ENCODE assay signal across 18 cellular contexts in genomic region chr15:101286471-101287114, GRCh38. TPM values are rescaled to one million over a fixed set of nuclear protein-coding genes. Genes with fewer than 3 reads are reported as not detected.
DNase-seq lines count a peak whose midpoint lies in the region; ATAC-seq and TF ChIP-seq lines count a peak whose summit lies in the region.
"Had no signal": no experiment of that assay in that cellular context is flagged by ENCODE, and none has a peak within 500 bp of the region (broad histone marks: within the 10 kb centered on the region; RNA-seq: fewer than 3 reads in every experiment).

No MANE protein-coding gene starts in this region.

- H3K36me3 ChIP-seq in testis (ENCODE audit: low read depth, missing control alignments): no peaks in the 10 kb centered on the region

- H3K36me3 Mint-ChIP-seq in activated CD4-positive, alpha-beta T cell treated with anti-CD3 and anti-CD28 coated beads for 36 hours (ENCODE audit: low read depth): peaks cover 78% of the 10 kb centered on the region
- peaks cover 16% of the 10 kb centered on the region for H3K36me3 Mint-ChIP-seq in activated naive CD8-positive, alpha-beta T cell
- peaks cover 57% of the 10 kb centered on the region for H3K36me3 Mint-ChIP-seq in activated naive CD8-positive, alpha-beta T cell treated with anti-CD3 and anti-CD28 coated beads for 36 hours

- POLR2A ChIA-PET in activated CD4-positive, alpha-beta T cell treated with anti-CD3 and anti-CD28 coated beads for 36 hours (lab: Charles Lee): interaction anchor here (0.7 to 1.2 kb wide), 2 partner anchors 9 to 691 kb away, joined by 3 to 4 read pairs; partner anchors contain the start of gene SNRPA1

- peaks cover 21% of the 10 kb centered on the region for H3K4me1 ChIP-seq in testis
- H3K4me1 ChIP-seq: A549 had no signal

- H3K27me3 Mint-ChIP-seq in activated CD4-positive, alpha-beta T cell treated with anti-CD3 and anti-CD28 coated beads for 36 hours: no peaks in the 10 kb centered on the region
- no peaks in the 10 kb centered on the region for H3K27me3 Mint-ChIP-seq in activated naive CD8-positive, alpha-beta T cell
- no peaks in the 10 kb centered on the region for H3K27me3 Mint-ChIP-seq in activated naive CD8-positive, alpha-beta T cell treated with anti-CD3 and anti-CD28 coated beads for 36 hours

- DNase-seq in activated CD4-positive, alpha-beta T cell treated with anti-CD3 and anti-CD28 coated beads for 36 hours: no peak
- no peak for DNase-seq in activated CD4-positive, alpha-beta T cell treated with anti-CD3 and anti-CD28 coated beads, Interleukin-2, amount 50 U/mL, for 4 hours
- no peak for DNase-seq in activated naive CD8-positive, alpha-beta T cell treated with anti-CD3 and anti-CD28 coated beads for 36 hours
- no peak for DNase-seq in left lobe of liver (ENCODE audit: low spot score)
- peak; percentile 14 for DNase-seq in testis
- DNase-seq in KG1 (lab: John Stamatoyannopoulos, UW): no peak
- no peak for DNase-seq in hypothalamus (lab: John Stamatoyannopoulos, UW)
- DNase-seq: DND-41, GM23248, HCEC 1CT, NCI-H1417, NCI-H1930, NCI-H2171, NCI-H446, NCI-H69 had no signal

- H3K27me3 ChIP-seq in testis: no peaks in the 10 kb centered on the region
- H3K27me3 ChIP-seq: BLaER1 treated with 17β-estradiol and CSF1 and Interleukin-3, amounts not matched to agents 10 nM and 100 nM had no signal

- H3K9me3 ChIP-seq in testis: no peaks in the 10 kb centered on the region
- H3K9me3 ChIP-seq: A549 had no signal

- intact Hi-C loops in activated CD4-positive, alpha-beta T cell treated with anti-CD3 and anti-CD28 coated beads for 36 hours (cut with DNase I, micrococcal nuclease): loop anchor here in 1 of 2 experiments (1.0 kb wide), 1 partner anchor 8 kb away; no protein-coding TSS in a partner anchor
- intact Hi-C loops in testis (cut with DNase I; ENCODE audit: low total_unique reads): no loop called here

- H3K4me3 ChIP-seq in testis: no peak overlapping the region
- H3K4me3 ChIP-seq: A549; BLaER1 treated with 17β-estradiol and CSF1 and Interleukin-3, amounts not matched to agents 10 nM and 100 nM; GM23248 had no signal

- peak overlapping the region; percentile 16 to 29 for H3K27ac ChIP-seq in testis
- H3K27ac ChIP-seq: A549; BLaER1 treated with 17β-estradiol and CSF1 and Interleukin-3, amounts not matched to agents 10 nM and 100 nM; GM23248 had no signal

- TF ChIP-seq POLR2A in testis (IDR thresholded peaks at IDR 0.05): no peak

- no peak overlapping the region for H3K4me3 Mint-ChIP-seq in activated CD4-positive, alpha-beta T cell treated with anti-CD3 and anti-CD28 coated beads for 36 hours
- no peak overlapping the region for H3K4me3 Mint-ChIP-seq in activated naive CD8-positive, alpha-beta T cell
- no peak overlapping the region for H3K4me3 Mint-ChIP-seq in activated naive CD8-positive, alpha-beta T cell treated with anti-CD3 and anti-CD28 coated beads for 36 hours

- H3K4me1 Mint-ChIP-seq in activated CD4-positive, alpha-beta T cell treated with anti-CD3 and anti-CD28 coated beads for 36 hours: peaks cover 34% of the 10 kb centered on the region
- peaks cover 34% of the 10 kb centered on the region for H3K4me1 Mint-ChIP-seq in activated naive CD8-positive, alpha-beta T cell (ENCODE audit: low read depth)
- peaks cover 31% of the 10 kb centered on the region for H3K4me1 Mint-ChIP-seq in activated naive CD8-positive, alpha-beta T cell treated with anti-CD3 and anti-CD28 coated beads for 36 hours

- CTCF ChIA-PET in activated CD4-positive, alpha-beta T cell treated with anti-CD3 and anti-CD28 coated beads for 36 hours (lab: Charles Lee): interaction anchor here (0.5 to 1.7 kb wide), 7 partner anchors 8 to 356 kb away, joined by 3 to 9 read pairs (median 4); partner anchors contain the start of gene SNRPA1

- H3K27ac Mint-ChIP-seq in activated CD4-positive, alpha-beta T cell treated with anti-CD3 and anti-CD28 coated beads for 36 hours: peak overlapping the region; percentile 55
- peak overlapping the region; percentile 58 for H3K27ac Mint-ChIP-seq in activated naive CD8-positive, alpha-beta T cell
- H3K27ac Mint-ChIP-seq in activated naive CD8-positive, alpha-beta T cell treated with anti-CD3 and anti-CD28 coated beads for 36 hours: no peak overlapping the region

- no peak for ATAC-seq in activated CD4-positive, alpha-beta T cell treated with anti-CD3 and anti-CD28 coated beads for 36 hours
- ATAC-seq in left lobe of liver: peak; percentile 79
- ATAC-seq: A549 had no signal

- WGBS in testis, 2 donors: 79 to 83% methylated on average over 9 of the region's 9 CpGs

- no peaks in the 10 kb centered on the region for H3K9me3 Mint-ChIP-seq in activated CD4-positive, alpha-beta T cell treated with anti-CD3 and anti-CD28 coated beads for 36 hours (ENCODE audit: low read depth)
- no peaks in the 10 kb centered on the region for H3K9me3 Mint-ChIP-seq in activated naive CD8-positive, alpha-beta T cell (ENCODE audit: low read depth)
- no peaks in the 10 kb centered on the region for H3K9me3 Mint-ChIP-seq in activated naive CD8-positive, alpha-beta T cell treated with anti-CD3 and anti-CD28 coated beads for 36 hours

- no peak for TF ChIP-seq CTCF in testis (IDR thresholded peaks at IDR 0.05)

RNA-seq across cellular contexts. Expression of gene SNRPA1, which starts 8.5 kb away (rescaled TPM):
- 100 to 1,000 TPM; 167 to 185 TPM for total RNA-seq in activated CD4-positive, alpha-beta T cell treated with anti-CD3 and anti-CD28 coated beads for 36 hours
- 100 to 1,000 TPM; 219 to 223 TPM for total RNA-seq in activated naive CD8-positive, alpha-beta T cell treated with anti-CD3 and anti-CD28 coated beads for 36 hours
- total RNA-seq in left lobe of liver (22.2 TPM), testis (10 to 100 TPM; 91.0 to 91.1 TPM)
- 121 TPM for polyA plus RNA-seq in testis (ENCODE audit: insufficient read depth, low read depth, low replicate concordance)

RNA-seq across cellular contexts. Expression of gene SELENOS, which starts 9.3 kb away (rescaled TPM):
- 10 to 100 TPM; 14.5 to 20.8 TPM for total RNA-seq in activated CD4-positive, alpha-beta T cell treated with anti-CD3 and anti-CD28 coated beads for 36 hours
- total RNA-seq in activated naive CD8-positive, alpha-beta T cell treated with anti-CD3 and anti-CD28 coated beads for 36 hours: 10 to 100 TPM; 27.3 to 29.4 TPM
- total RNA-seq in left lobe of liver (33.9 TPM), testis (100 to 1,000 TPM; 128 to 134 TPM)
- polyA plus RNA-seq in testis (ENCODE audit: insufficient read depth, low read depth, low replicate concordance): 178 TPM

RNA-seq across cellular contexts. Expression of gene CHSY1, which starts 34.7 kb away (rescaled TPM):
- total RNA-seq in activated CD4-positive, alpha-beta T cell treated with anti-CD3 and anti-CD28 coated beads for 36 hours: 10 to 100 TPM; 31.5 to 36.1 TPM
- 10 to 100 TPM; 35.5 to 37.0 TPM for total RNA-seq in activated naive CD8-positive, alpha-beta T cell treated with anti-CD3 and anti-CD28 coated beads for 36 hours
- 6.3 TPM for total RNA-seq in left lobe of liver
- total RNA-seq in testis: 10 to 100 TPM; 31.1 to 36.1 TPM
- 20.0 TPM for polyA plus RNA-seq in testis (ENCODE audit: insufficient read depth, low read depth, low replicate concordance)
